Comparison of ENCODE assay signal across 8 cellular contexts in the genomic region with DNA sequence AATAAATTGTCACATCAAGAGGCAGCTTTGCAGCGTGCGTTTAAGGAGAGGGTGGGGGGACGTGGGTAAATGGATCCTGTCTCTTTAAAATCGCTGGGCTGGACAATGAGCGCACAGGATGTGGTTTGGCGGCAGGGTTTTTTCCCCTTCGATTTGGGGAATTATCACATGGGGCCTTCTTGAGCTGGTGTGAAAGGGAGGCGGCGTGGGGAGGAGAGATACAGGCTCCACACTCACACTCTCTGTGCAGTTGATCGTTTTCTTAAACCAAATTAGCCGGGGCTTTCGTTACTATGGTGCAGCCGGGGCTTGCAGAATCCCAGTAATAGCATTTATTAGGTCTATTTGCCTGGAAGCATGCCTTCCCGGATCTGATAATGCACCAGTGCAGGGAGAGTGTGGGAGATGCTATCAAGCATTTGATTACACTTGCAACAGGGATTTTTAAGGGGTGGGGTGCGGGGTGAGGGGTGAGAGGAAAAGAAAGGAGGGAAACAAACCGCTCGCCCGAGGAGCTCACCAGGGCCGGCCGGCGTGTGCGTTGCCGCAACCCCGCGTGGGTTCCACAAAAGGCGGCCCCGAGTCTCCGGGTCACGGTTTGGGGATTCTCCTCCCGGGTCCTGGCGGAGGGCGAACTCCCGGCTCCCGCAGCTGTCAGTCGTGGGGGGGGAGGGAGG. TPM values are rescaled to one million over a fixed set of nuclear protein-coding genes. Genes with fewer than 3 reads are reported as not detected.
A peak's percentile ranks its signal among the peaks of the same experiment; 100 is the strongest.
DNase-seq lines count a peak whose midpoint lies in the region; ATAC-seq, FAIRE-seq and TF ChIP-seq lines count a peak whose summit lies in the region.

No MANE protein-coding gene starts in this region.

- H4K20me1 ChIP-seq in HepG2 (ENCODE audit: insufficient read depth, low read length), result peaks cover 14% of the 10 kb centered on the region; the same call in 1 of the 2 replicates

- H3K4me2 ChIP-seq in HepG2 (ENCODE audit: low read depth, low read length), result peak overlapping the region; percentile 86

- peak; percentile 65 for DNase-seq in NCI-H1694 treated with DMSO at 0.1 percent for 48 hours (lab: John Stamatoyannopoulos, UW)
- DNase-seq in NCI-H1694 (lab: John Stamatoyannopoulos, UW), result no peak
- peak; percentile 48 for DNase-seq in NCI-H2196 (lab: John Stamatoyannopoulos, UW; ENCODE audit: unreplicated experiment)
- DNase-seq in activated CD4-positive, alpha-beta T cell treated with anti-CD3 and anti-CD28 coated beads for 24 hours (ENCODE audit: low read depth in 2 of 2), result peak; percentile 57 to 63
- peak; percentile 83 for DNase-seq in colonic mucosa
- DNase-seq in HepG2 (ENCODE audit: low spot score), result peak; percentile 56
- peak; percentile 66 for DNase-seq in stimulated activated CD4-positive, alpha-beta T cell treated with anti-CD3 and anti-CD28 coated beads, Interleukin-4, amount 100 ng/mL, for 1 hour

- TF ChIP-seq CTCF in colonic mucosa (IDR thresholded peaks at IDR 0.05), result no peak
- TF ChIP-seq CTCF in HepG2 (CRISPR knock-in tag; IDR thresholded peaks at IDR 0.05), result no peak

- ATAC-seq in HG02798 (IDR thresholded peaks at IDR 0.05; ENCODE audit: poor library complexity, unreplicated experiment), result peak; percentile 65
- peak; percentile 26 for ATAC-seq in HepG2

- H3K79me2 ChIP-seq in HepG2 (ENCODE audit: insufficient read depth, low read length), result peaks cover 32% of the 10 kb centered on the region

- FAIRE-seq in HepG2 (lab: Jason Lieb, UNC), result peak; percentile 64

- peak; percentile 36 to 48; a peak in 2 of 4 replicates for TF ChIP-seq POLR2A in HepG2 (IDR thresholded peaks at IDR 0.05; ENCODE audit: insufficient read depth in 1 of 2, low read depth in 2 of 2, low read length in 2 of 2)

- POLR2A ChIA-PET in HepG2 (lab: Yijun Ruan, JAX), result interaction anchor here (0.9 to 7.4 kb wide), 14 partner anchors 9 to 164 kb away, joined by 3 to 145 read pairs (median 13); partner anchors contain the start of gene GSE1

- no TSS peak for BruUV-seq in HepG2 (replicated peaks; lab: Mats Ljungman, UMichigan)

- H3K9me3 ChIP-seq in colonic mucosa, result no peaks in the 10 kb centered on the region
- no peaks in the 10 kb centered on the region for H3K9me3 ChIP-seq in HepG2 (ENCODE audit: low read length)

- peak overlapping the region; percentile 95 for H3K27ac ChIP-seq in colonic mucosa
- H3K27ac ChIP-seq in HepG2 (ENCODE audit: extremely low read length, insufficient read depth, low read length), result peak overlapping the region; percentile 80

- intact Hi-C loops in colonic mucosa (cut with DNase I), result loop anchor here (10.0 kb wide), 1 partner anchor 129 kb away; no protein-coding TSS in a partner anchor
- intact Hi-C loops in HepG2 (cut with micrococcal nuclease; ENCODE audit: unreplicated experiment), result no loop called here

- 2% methylated on average over 30 of the region's 35 CpGs for WGBS in HepG2 (ENCODE audit: low lambda C conversion rate)

- H3K36me3 ChIP-seq in colonic mucosa, result no peaks in the 10 kb centered on the region
- H3K36me3 ChIP-seq in HepG2 (replicated peaks in 1 of 2; ENCODE audit: control insufficient read depth in 1 of 2, insufficient read depth in 2 of 2, low read length in 2 of 2), result no peaks in the 10 kb centered on the region

- TF ChIP-seq EP300 in HepG2 (IDR thresholded peaks at IDR 0.05; ENCODE audit: low read depth in 2 of 2, low read length in 2 of 2), result peak in 1 of 2 experiments; percentile 7; a peak in 1 of 4 replicates
- no peak for TF ChIP-seq EP300 in HepG2 (CRISPR knock-in tag; IDR thresholded peaks at IDR 0.05; ENCODE audit: borderline replicate concordance)

- H3K27me3 ChIP-seq in colonic mucosa (no peaks in the 10 kb centered on the region), HepG2 (ENCODE audit: control insufficient read depth in 1 of 2, insufficient read depth in 2 of 2, low read length in 2 of 2) (no peaks in the 10 kb centered on the region)

- H3K4me1 ChIP-seq in colonic mucosa (peaks cover 6% of the 10 kb centered on the region), HepG2 (ENCODE audit: insufficient read depth, low read length) (peaks cover 60% of the 10 kb centered on the region)

- CTCF ChIA-PET in HepG2 (lab: Yijun Ruan, JAX; ENCODE audit: low intra/inter-chr PET ratio, low total read pairs), result interaction anchor here (0.7 kb wide), 1 partner anchor 63 kb away, joined by 3 read pairs; no protein-coding TSS in a partner anchor

- H3K9ac ChIP-seq in colonic mucosa (ENCODE audit: low read depth in 2 of 2, low read length in 2 of 2) (peak overlapping the region; percentile 81 to 98), HepG2 (ENCODE audit: insufficient read depth, low read depth, low read length) (peak overlapping the region; percentile 76)

- H2AFZ ChIP-seq in HepG2 (ENCODE audit: low read length), result no peak overlapping the region

- peak overlapping the region; percentile 65 for H3K4me3 ChIP-seq in colonic mucosa
- H3K4me3 ChIP-seq in HepG2 (replicated peaks in 1 of 3; ENCODE audit: insufficient read depth in 1 of 3, low read depth in 2 of 3, low read length in 3 of 3), result peak overlapping the region; percentile 75 to 82 (median 81)

- in situ Hi-C loops in HepG2 (cut with HindIII; ENCODE audit: extremely low pct_ligation_motif_present, low pct_unique_long_range_greater_than_20kb), result loop anchor here (5.0 kb wide), 1 partner anchor 37 kb away; no protein-coding TSS in a partner anchor

- TF ChIP-seq RAD21 in HepG2 (CRISPR knock-in tag; IDR thresholded peaks at IDR 0.05), result no peak

TF ChIP-seq in HepG2, 621 proteins besides CTCF, POLR2A, EP300 and RAD21 (continues in another document):
- TF ChIP-seq HNRNPK (IDR thresholded peaks at IDR 0.05; ENCODE audit: low read depth, low read length, poor library complexity, severe bottlenecking), result peak; percentile 86
- TF ChIP-seq, protein P1, sequence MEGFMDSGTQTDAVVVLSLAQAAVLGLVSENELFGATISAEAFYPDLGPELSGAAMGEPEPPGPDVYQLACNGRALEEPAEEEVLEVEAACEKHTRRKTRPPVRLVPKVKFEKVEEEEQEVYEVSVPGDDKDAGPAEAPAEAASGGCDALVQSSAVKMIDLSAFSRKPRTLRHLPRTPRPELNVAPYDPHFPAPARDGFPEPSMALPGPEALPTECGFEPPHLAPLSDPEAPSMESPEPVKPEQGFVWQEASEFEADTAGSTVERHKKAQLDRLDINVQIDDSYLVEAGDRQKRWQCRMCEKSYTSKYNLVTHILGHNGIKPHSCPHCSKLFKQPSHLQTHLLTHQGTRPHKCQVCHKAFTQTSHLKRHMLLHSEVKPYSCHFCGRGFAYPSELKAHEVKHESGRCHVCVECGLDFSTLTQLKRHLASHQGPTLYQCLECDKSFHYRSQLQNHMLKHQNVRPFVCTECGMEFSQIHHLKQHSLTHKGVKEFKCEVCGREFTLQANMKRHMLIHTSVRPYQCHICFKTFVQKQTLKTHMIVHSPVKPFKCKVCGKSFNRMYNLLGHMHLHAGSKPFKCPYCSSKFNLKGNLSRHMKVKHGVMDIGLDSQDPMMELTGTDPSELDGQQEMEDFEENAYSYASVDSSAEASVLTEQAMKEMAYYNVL (CRISPR knock-in tag; IDR thresholded peaks at IDR 0.05; ENCODE audit: borderline replicate concordance), result 0 out of 2 replicates have a peak, but pooled peaks have one; percentile 5
- TF ChIP-seq LCORL (IDR thresholded peaks at IDR 0.05), result no peak
- TF ChIP-seq LCORL (CRISPR knock-in tag; IDR thresholded peaks at IDR 0.05), result 0 out of 2 replicates have a peak, but pooled peaks have one; percentile 16
- peak; percentile 10; the same call in 1 of the 2 replicates for TF ChIP-seq GATAD2A (CRISPR knock-in tag; IDR thresholded peaks at IDR 0.05)
- TF ChIP-seq NAIF1 (CRISPR knock-in tag; IDR thresholded peaks at IDR 0.05; ENCODE audit: borderline replicate concordance), result peak; percentile 74; the same call in 1 of the 2 replicates
- 0 out of 2 replicates have a peak, but pooled peaks have one; percentile 8 for TF ChIP-seq ZNF788 (CRISPR knock-in tag; IDR thresholded peaks at IDR 0.05; ENCODE audit: borderline replicate concordance)
- TF ChIP-seq HOXA3 (CRISPR knock-in tag; IDR thresholded peaks at IDR 0.05), result 0 out of 2 replicates have a peak, but pooled peaks have one; percentile 31
- TF ChIP-seq CBFB (CRISPR knock-in tag; IDR thresholded peaks at IDR 0.05), result 0 out of 2 replicates have a peak, but pooled peaks have one; percentile 47
- TF ChIP-seq TGIF2 (CRISPR knock-in tag; IDR thresholded peaks at IDR 0.05), result peak; percentile 49; the same call in 1 of the 2 replicates
- peak; percentile 7; the same call in 1 of the 2 replicates for TF ChIP-seq NR2F6 (IDR thresholded peaks at IDR 0.05)
- TF ChIP-seq NR2F6 (CRISPR knock-in tag; IDR thresholded peaks at IDR 0.05), result no peak
- TF ChIP-seq RBM39 (IDR thresholded peaks at IDR 0.05; ENCODE audit: low read depth, low read length, poor library complexity, severe bottlenecking), result no peak

RNA-seq across cellular contexts. Expression of gene GSE1, which starts 58.9 kb away (rescaled TPM):
- total RNA-seq in colonic mucosa (100 to 1,000 TPM in 1 of 2 donors, 10 to 100 TPM in 1; 79.2 to 103 TPM), HepG2 (2016; rRNA removed; fragmentation: Illumina TruSeq; extraction: Trizol) (16.1 and 19.5 TPM in 2 replicates)
- 13.0 and 16.7 TPM in 2 replicates for total RNA-seq in HepG2 (2016; cell fraction: cytosol; rRNA removed; fragmentation: Illumina TruSeq; extraction: Trizol; ENCODE audit: low read depth)
- 15.4 and 17.4 TPM in 2 replicates for total RNA-seq in HepG2 (2016; cell fraction: insoluble cytoplasmic fraction; rRNA removed; fragmentation: Illumina TruSeq; extraction: Trizol)
- total RNA-seq in HepG2 (2016; cell fraction: membrane; rRNA removed; fragmentation: Illumina TruSeq; extraction: Trizol), result 18.2 and 21.4 TPM in 2 replicates
- total RNA-seq in HepG2 (2016; cell fraction: nucleus; rRNA removed; fragmentation: Illumina TruSeq; extraction: Trizol), result 31.6 and 33.0 TPM in 2 replicates
- polyA plus RNA-seq in HepG2 (2011; rRNA removed), result 31.2 and 37.7 TPM in 2 replicates
- 20.9 and 26.7 TPM in 2 replicates for polyA plus RNA-seq in HepG2 (2011; cell fraction: cytosol; rRNA removed)
- 132 and 135 TPM in 2 replicates for polyA plus RNA-seq in HepG2 (2011; cell fraction: nucleus; rRNA removed)
- 43.5 and 43.7 TPM in 2 replicates for polyA plus RNA-seq in HepG2 (2012)
- polyA plus RNA-seq in HepG2 (2016; cell fraction: cytosol; fragmentation: Illumina TruSeq; extraction: Trizol; ENCODE audit: low read depth), result 1.4 and 1.7 TPM in 2 replicates
- 22.8 and 30.2 TPM in 2 replicates for polyA plus RNA-seq in HepG2 (2016; cell fraction: insoluble cytoplasmic fraction; fragmentation: Illumina TruSeq; extraction: Trizol; ENCODE audit: low read depth)
- 4.4 and 5.4 TPM in 2 replicates for polyA plus RNA-seq in HepG2 (2016; cell fraction: membrane; fragmentation: Illumina TruSeq; extraction: Trizol; ENCODE audit: low read depth)
- 70.9 and 78.3 TPM in 2 replicates for polyA plus RNA-seq in HepG2 (2016; cell fraction: nucleus; fragmentation: Illumina TruSeq; extraction: Trizol; ENCODE audit: insufficient read depth, low read depth)
- polyA minus RNA-seq in HepG2 (2011; rRNA and poly(A)+ RNA removed; ENCODE audit: low replicate concordance), result 24.8 and 50.4 TPM in 2 replicates
- polyA minus RNA-seq in HepG2 (2011; cell fraction: cytosol; rRNA and poly(A)+ RNA removed), result 36.3 and 45.8 TPM in 2 replicates
- polyA minus RNA-seq in HepG2 (2011; cell fraction: nucleus; rRNA and poly(A)+ RNA removed), result 83.8 and 96.8 TPM in 2 replicates
